Comparison of ENCODE assay signal across 27 cellular contexts in the genomic region with DNA sequence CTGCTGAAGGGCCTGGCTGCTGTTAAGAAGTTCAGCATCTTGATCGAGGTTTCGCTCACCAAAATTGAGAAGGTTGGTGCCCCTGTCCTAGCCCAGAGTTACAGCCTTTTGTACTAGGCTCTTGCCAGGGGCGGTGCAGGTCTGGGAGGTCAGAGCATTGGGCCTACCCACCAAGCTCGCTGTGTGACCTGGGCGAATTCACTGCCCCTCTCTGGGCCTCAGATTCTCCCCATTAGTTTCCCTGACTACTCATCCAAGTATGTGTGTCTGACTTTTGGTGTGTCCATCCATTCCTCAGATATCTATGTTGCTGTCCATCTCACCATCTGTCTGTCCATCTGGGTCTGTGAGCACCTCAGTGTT.
"Had no signal": no experiment of that assay in that cellular context is flagged by ENCODE, and none has a peak within 500 bp of the region (broad histone marks: within the 10 kb centered on the region; RNA-seq: fewer than 3 reads in every experiment).

No MANE protein-coding gene starts in this region.

- H3K27me3 Mint-ChIP-seq: activated CD4-positive, alpha-beta T cell treated with anti-CD3 and anti-CD28 coated beads for 36 hours; activated CD8-positive, alpha-beta memory T cell treated with anti-CD3 and anti-CD28 coated beads, Interleukin-2, amount 10 ng/mL, durations not matched to agents 7 days and 5 days; natural killer cell treated with Interleukin-12 subunit alpha and Interleukin-12 subunit beta and Interleukin-15 and Interleukin-18, amount 100 ng/mL, for 72 hours; stimulated activated memory B cell treated with anti-CD40 and anti-IgM and Interleukin-4, amounts not matched to agents 10 μg/mL and 1 μg/mL and 100 μg/mL, for 72 hours; stimulated activated naive CD8-positive, alpha-beta T cell treated with anti-CD3 and anti-CD28 coated beads, Interleukin-15, amount 100 ng/mL, for 72 hours; type B pancreatic cell had no signal

- H3K4me3 Mint-ChIP-seq: activated CD4-positive, alpha-beta T cell treated with anti-CD3 and anti-CD28 coated beads for 36 hours; activated CD8-positive, alpha-beta memory T cell treated with anti-CD3 and anti-CD28 coated beads, Interleukin-2, amount 10 ng/mL, durations not matched to agents 7 days and 5 days; activated CD8-positive, alpha-beta T cell treated with anti-CD3 and anti-CD28 coated beads, Interleukin-2, amount 10 ng/mL, durations not matched to agents 7 days and 5 days; activated T-cell treated with anti-CD3 and anti-CD28 coated beads, Interleukin-2, amount 50 U/mL, for 72 hours; immature natural killer cell; memory B cell; natural killer cell treated with Interleukin-12 subunit alpha and Interleukin-12 subunit beta and Interleukin-15 and Interleukin-18, amount 100 ng/mL, for 72 hours; stimulated activated memory B cell treated with anti-CD40 and anti-IgM and Interleukin-4, amounts not matched to agents 10 μg/mL and 1 μg/mL and 100 μg/mL, for 72 hours; stimulated activated naive CD8-positive, alpha-beta T cell treated with anti-CD3 and anti-CD28 coated beads, Interleukin-15, amount 100 ng/mL, for 72 hours; type B pancreatic cell had no signal

- ATAC-seq: activated CD4-positive, alpha-beta T cell treated with anti-CD3 and anti-CD28 coated beads for 36 hours; activated CD8-positive, alpha-beta memory T cell treated with anti-CD3 and anti-CD28 coated beads, Interleukin-2, amount 10 ng/mL, durations not matched to agents 7 days and 5 days; activated CD8-positive, alpha-beta T cell treated with anti-CD3 and anti-CD28 coated beads, Interleukin-2, amount 10 ng/mL, durations not matched to agents 7 days and 5 days; activated T-cell treated with anti-CD3 and anti-CD28 coated beads, Interleukin-2, amount 50 U/mL, for 72 hours; esophagus mucosa; left colon; natural killer cell treated with Interleukin-12 subunit alpha and Interleukin-12 subunit beta and Interleukin-15 and Interleukin-18, amount 100 ng/mL, for 72 hours; stimulated activated memory B cell treated with anti-CD40 and anti-IgM and Interleukin-4, amounts not matched to agents 10 μg/mL and 1 μg/mL and 100 μg/mL, for 72 hours; stimulated activated naive CD8-positive, alpha-beta T cell treated with anti-CD3 and anti-CD28 coated beads, Interleukin-15, amount 100 ng/mL, for 72 hours had no signal

- H3K4me3 ChIP-seq: uterus had no signal

- H3K9me3 ChIP-seq: uterus had no signal

- H3K27ac ChIP-seq: brain microvascular endothelial cell, uterus had no signal

- H3K4me1 ChIP-seq: uterus had no signal

- FAIRE-seq: astrocyte, kidney had no signal

- H3K27ac Mint-ChIP-seq: activated CD4-positive, alpha-beta T cell treated with anti-CD3 and anti-CD28 coated beads for 36 hours; activated CD8-positive, alpha-beta memory T cell treated with anti-CD3 and anti-CD28 coated beads, Interleukin-2, amount 10 ng/mL, durations not matched to agents 7 days and 5 days; activated T-cell treated with anti-CD3 and anti-CD28 coated beads, Interleukin-2, amount 50 U/mL, for 72 hours; immature natural killer cell; memory B cell; natural killer cell treated with Interleukin-12 subunit alpha and Interleukin-12 subunit beta and Interleukin-15 and Interleukin-18, amount 100 ng/mL, for 72 hours; stimulated activated memory B cell treated with anti-CD40 and anti-IgM and Interleukin-4, amounts not matched to agents 10 μg/mL and 1 μg/mL and 100 μg/mL, for 72 hours; type B pancreatic cell had no signal

- H3K36me3 ChIP-seq: uterus had no signal

- H3K27me3 ChIP-seq: brain microvascular endothelial cell, uterus had no signal

- DNase-seq: activated CD4-positive, alpha-beta T cell treated with anti-CD3 and anti-CD28 coated beads for 36 hours; activated CD4-positive, CD25-positive, alpha-beta regulatory T cell; activated CD8-positive, alpha-beta memory T cell treated with anti-CD3 and anti-CD28 coated beads, Interleukin-2, amount 10 ng/mL, durations not matched to agents 7 days and 5 days; activated CD8-positive, alpha-beta T cell treated with anti-CD3 and anti-CD28 coated beads, Interleukin-2, amount 10 ng/mL, durations not matched to agents 7 days and 5 days; activated naive CD4-positive, alpha-beta T cell; activated T-cell treated with anti-CD3 and anti-CD28 coated beads, Interleukin-2, amount 50 U/mL, for 72 hours; amniotic stem cell; brain microvascular endothelial cell; cortex of kidney; foreskin fibroblast; hippocampal formation; immature natural killer cell; kidney; left colon; stimulated activated CD4-positive, alpha-beta T cell treated with anti-CD3 and anti-CD28 coated beads, Interleukin-12 subunit alpha, Interleukin-12 subunit beta, amount 100 ng/mL, for 4 hours; stimulated activated CD4-positive, alpha-beta T cell treated with anti-CD3 and anti-CD28 coated beads, Interleukin-4, amount 100 ng/mL, for 4 hours; stimulated activated CD8-positive, alpha-beta memory T cell treated with anti-CD3 and anti-CD28 coated beads, Interleukin-4, amount 100 ng/mL, for 48 hours; stimulated activated naive CD8-positive, alpha-beta T cell treated with anti-CD3 and anti-CD28 coated beads, Interleukin-15, amount 100 ng/mL, for 72 hours; substantia nigra; T-helper 1 cell; uterus had no signal

- H3K9me3 Mint-ChIP-seq: activated T-cell treated with anti-CD3 and anti-CD28 coated beads, Interleukin-2, amount 50 U/mL, for 72 hours; memory B cell; natural killer cell treated with Interleukin-12 subunit alpha and Interleukin-12 subunit beta and Interleukin-15 and Interleukin-18, amount 100 ng/mL, for 72 hours; stimulated activated memory B cell treated with anti-CD40 and anti-IgM and Interleukin-4, amounts not matched to agents 10 μg/mL and 1 μg/mL and 100 μg/mL, for 72 hours; stimulated activated naive CD8-positive, alpha-beta T cell treated with anti-CD3 and anti-CD28 coated beads, Interleukin-15, amount 100 ng/mL, for 72 hours; type B pancreatic cell had no signal

- H3K36me3 Mint-ChIP-seq: natural killer cell treated with Interleukin-12 subunit alpha and Interleukin-12 subunit beta and Interleukin-15 and Interleukin-18, amount 100 ng/mL, for 72 hours had no signal
